In the genomic region with DNA sequence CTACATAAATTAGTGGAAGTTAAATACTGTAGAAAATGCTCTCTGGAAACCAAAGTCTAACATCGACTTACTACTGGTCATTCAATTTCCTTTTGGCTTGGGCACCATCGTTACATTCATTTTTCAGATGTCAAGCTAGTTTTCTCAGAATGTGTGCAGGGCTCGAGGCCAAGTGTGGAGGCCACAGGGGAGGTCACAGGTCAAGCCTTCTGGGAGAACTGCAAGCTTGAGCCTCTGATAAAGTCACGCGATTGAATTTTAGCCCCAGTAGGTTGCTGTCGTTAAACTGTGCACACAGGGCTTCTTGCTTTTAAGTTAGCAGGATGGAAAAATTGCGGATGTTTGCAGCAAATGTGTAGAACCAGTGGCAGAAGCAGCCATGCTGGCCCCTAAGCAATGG, we compare ENCODE assay signal across 20 cellular contexts.
"Had no signal": no experiment of that assay in that cellular context is flagged by ENCODE, and none has a peak within 500 bp of the region (broad histone marks: within the 10 kb centered on the region; RNA-seq: fewer than 3 reads in every experiment).

No MANE protein-coding gene starts in this region.

- H3K27me3 ChIP-seq: hepatocyte, neural progenitor cell, ovary, transverse colon, uterus had no signal

- H3K9me3 Mint-ChIP-seq: activated naive CD8-positive, alpha-beta T cell treated with anti-CD3 and anti-CD28 coated beads for 36 hours; activated T-helper 1 cell treated with anti-CD3 and anti-CD28 coated beads, Interleukin-12 subunit alpha, Interleukin-12 subunit beta, Interleukin-2, Interleukin-4 antibody, amounts not matched to agents 30 ng/mL and 10 ng/mL and 1 ng/mL, durations not matched to agents 14 hours and 24 hours and 36 hours; T-helper 1 cell treated with Interleukin-12 subunit alpha and Interleukin-12 subunit beta and Interleukin-4 antibody, amounts not matched to agents 30 μg/mL and 1 μg/mL, for 36 hours had no signal

- H3K27me3 Mint-ChIP-seq: activated CD4-positive, alpha-beta T cell treated with anti-CD3 and anti-CD28 coated beads for 36 hours; activated naive CD8-positive, alpha-beta T cell treated with anti-CD3 and anti-CD28 coated beads for 36 hours had no signal

- H2AFZ ChIP-seq: hepatocyte, neural progenitor cell had no signal

- H3K4me1 ChIP-seq: neural progenitor cell, psoas muscle, transverse colon, uterus had no signal

- H3K79me2 ChIP-seq: hepatocyte had no signal

- ATAC-seq: activated CD4-positive, alpha-beta T cell treated with anti-CD3 and anti-CD28 coated beads for 36 hours; esophagus mucosa; psoas muscle; right cardiac atrium; stimulated activated naive CD8-positive, alpha-beta T cell treated with anti-CD3 and anti-CD28 coated beads, Interleukin-15, Interleukin-2, amounts not matched to agents 100 U/mL and 50 U/mL, for 24 hours had no signal

- H3K9me3 ChIP-seq: ovary, psoas muscle, transverse colon, uterus had no signal

- H3K27ac ChIP-seq: hepatocyte, neural progenitor cell, ovary, psoas muscle, skin epidermis, transverse colon, uterus had no signal

- H3K27ac Mint-ChIP-seq: activated CD4-positive, alpha-beta T cell treated with anti-CD3 and anti-CD28 coated beads for 36 hours; activated naive CD8-positive, alpha-beta T cell treated with anti-CD3 and anti-CD28 coated beads for 36 hours; activated T-helper 1 cell treated with anti-CD3 and anti-CD28 coated beads, Interleukin-12 subunit alpha, Interleukin-12 subunit beta, Interleukin-2, Interleukin-4 antibody, amounts not matched to agents 30 ng/mL and 10 ng/mL and 1 ng/mL, durations not matched to agents 14 hours and 24 hours and 36 hours; neural progenitor cell; T-helper 1 cell treated with Interleukin-12 subunit alpha and Interleukin-12 subunit beta and Interleukin-4 antibody, amounts not matched to agents 30 μg/mL and 1 μg/mL, for 36 hours had no signal

- H3K4me2 ChIP-seq: hepatocyte, neural progenitor cell had no signal

- H3K4me3 ChIP-seq: hepatocyte, lung, neural progenitor cell, ovary, psoas muscle, skin epidermis, transverse colon, uterus had no signal

- DNase-seq: activated CD4-positive, alpha-beta T cell treated with anti-CD3 and anti-CD28 coated beads for 36 hours; activated CD4-positive, alpha-beta T cell treated with anti-CD3 and anti-CD28 coated beads, Interleukin-2, amount 50 U/mL, for 48 hours; activated naive CD8-positive, alpha-beta T cell treated with anti-CD3 and anti-CD28 coated beads for 36 hours; amygdala; cerebellar nuclear complex; effector CD8-positive, alpha-beta T cell; midbrain; ovary; psoas muscle; right cardiac atrium; stimulated activated naive CD8-positive, alpha-beta T cell treated with anti-CD3 and anti-CD28 coated beads, Interleukin-15, Interleukin-2, amounts not matched to agents 100 U/mL and 50 U/mL, for 24 hours; transverse colon; uterus had no signal

- H3K4me3 Mint-ChIP-seq: activated CD4-positive, alpha-beta T cell treated with anti-CD3 and anti-CD28 coated beads for 36 hours; activated naive CD8-positive, alpha-beta T cell treated with anti-CD3 and anti-CD28 coated beads for 36 hours; activated T-helper 1 cell treated with anti-CD3 and anti-CD28 coated beads, Interleukin-12 subunit alpha, Interleukin-12 subunit beta, Interleukin-2, Interleukin-4 antibody, amounts not matched to agents 30 ng/mL and 10 ng/mL and 1 ng/mL, durations not matched to agents 14 hours and 24 hours and 36 hours; neural progenitor cell; T-helper 1 cell treated with Interleukin-12 subunit alpha and Interleukin-12 subunit beta and Interleukin-4 antibody, amounts not matched to agents 30 μg/mL and 1 μg/mL, for 36 hours had no signal

- H3K36me3 ChIP-seq: ovary, transverse colon, uterus had no signal
